17 cellular contexts compared by ENCODE assay signal in genomic region chr17:19286751-19287341, GRCh38. TPM values are rescaled to one million over a fixed set of nuclear protein-coding genes. Genes with fewer than 3 reads are reported as not detected.
A peak's percentile ranks its signal among the peaks of the same experiment; 100 is the strongest.
DNase-seq lines count a peak whose midpoint lies in the region; ATAC-seq and TF ChIP-seq lines count a peak whose summit lies in the region.
"Had no signal": no experiment of that assay in that cellular context is flagged by ENCODE, and none has a peak within 500 bp of the region (broad histone marks: within the 10 kb centered on the region; RNA-seq: fewer than 3 reads in every experiment).

No MANE protein-coding gene starts in this region.

- H3K4me1 Mint-ChIP-seq in dendritic cell treated with granulocyte-macrophage colony-stimulating factor and Interleukin-4, amounts not matched to agents 40 ng/mL and 50 ng/mL, for 4 days (ENCODE audit: low read depth), result peaks cover 92% of the 10 kb centered on the region
- H3K4me1 Mint-ChIP-seq in neural progenitor cell, result peaks cover 72% of the 10 kb centered on the region
- H3K4me1 Mint-ChIP-seq in naive thymus-derived CD4-positive, alpha-beta T cell, result peaks cover 0 to 22% (median 10%) of the 10 kb centered on the region in 7 donors

- peaks cover 47% of the 10 kb centered on the region for H3K36me3 Mint-ChIP-seq in dendritic cell treated with granulocyte-macrophage colony-stimulating factor and Interleukin-4, amounts not matched to agents 40 ng/mL and 50 ng/mL, for 4 days (ENCODE audit: low read depth)
- peaks cover 23% of the 10 kb centered on the region for H3K36me3 Mint-ChIP-seq in neural progenitor cell
- peaks cover 0 to 29% (median 11%) of the 10 kb centered on the region in 5 donors for H3K36me3 Mint-ChIP-seq in naive thymus-derived CD4-positive, alpha-beta T cell

- peak overlapping the region; percentile 84 for H3K27ac Mint-ChIP-seq in dendritic cell treated with granulocyte-macrophage colony-stimulating factor and Interleukin-4, amounts not matched to agents 40 ng/mL and 50 ng/mL, for 4 days
- H3K27ac Mint-ChIP-seq in neural progenitor cell, result no peak overlapping the region
- H3K27ac Mint-ChIP-seq in naive thymus-derived CD4-positive, alpha-beta T cell, result no peak overlapping the region
- H3K27ac Mint-ChIP-seq: activated naive CD8-positive, alpha-beta T cell had no signal

- TF ChIP-seq CTCF in VCaP (conservative IDR thresholded peaks at IDR 0.05) (no peak), neural progenitor cell (IDR thresholded peaks at IDR 0.05) (no peak), thoracic aorta (IDR thresholded peaks at IDR 0.05) (no peak)

- no peak overlapping the region for H2AFZ ChIP-seq in neural progenitor cell (replicated peaks)

- H3K4me3 ChIP-seq in neural progenitor cell, result no peak overlapping the region
- H3K4me3 ChIP-seq in thoracic aorta, result no peak overlapping the region
- no peak overlapping the region for H3K4me3 ChIP-seq in naive thymus-derived CD4-positive, alpha-beta T cell (ENCODE audit: low read length)
- H3K4me3 ChIP-seq: HAP-1, heart right ventricle, MG63, stomach, uterus had no signal

- H3K27me3 Mint-ChIP-seq in dendritic cell treated with granulocyte-macrophage colony-stimulating factor and Interleukin-4, amounts not matched to agents 40 ng/mL and 50 ng/mL, for 4 days, result peaks cover 68% of the 10 kb centered on the region
- H3K27me3 Mint-ChIP-seq in neural progenitor cell (ENCODE audit: insufficient read depth, low read depth), result peaks cover 2% of the 10 kb centered on the region
- H3K27me3 Mint-ChIP-seq in naive thymus-derived CD4-positive, alpha-beta T cell, result peaks cover 3 to 22% (median 16%) of the 10 kb centered on the region in 5 donors

- no peaks in the 10 kb centered on the region for H3K9me3 Mint-ChIP-seq in dendritic cell treated with granulocyte-macrophage colony-stimulating factor and Interleukin-4, amounts not matched to agents 40 ng/mL and 50 ng/mL, for 4 days
- no peaks in the 10 kb centered on the region for H3K9me3 Mint-ChIP-seq in neural progenitor cell
- peaks cover 0 to 2% (median 0%) of the 10 kb centered on the region in 11 donors for H3K9me3 Mint-ChIP-seq in naive thymus-derived CD4-positive, alpha-beta T cell

- H3K27ac ChIP-seq in VCaP, result peak overlapping the region; percentile 32
- peak overlapping the region; percentile 29 for H3K27ac ChIP-seq in neural progenitor cell
- H3K27ac ChIP-seq in thoracic aorta, result peak overlapping the region; percentile 19 to 50
- no peak overlapping the region for H3K27ac ChIP-seq in naive thymus-derived CD4-positive, alpha-beta T cell (ENCODE audit: low read depth, low read length)
- H3K27ac ChIP-seq: uterus had no signal

- CTCF ChIA-PET in naive thymus-derived CD4-positive, alpha-beta T cell (lab: Charles Lee), result interaction anchor here (0.6 kb wide), 1 partner anchor 11 kb away, joined by 3 read pairs; no protein-coding TSS in a partner anchor

- H3K4me1 ChIP-seq in neural progenitor cell (peaks cover 26% of the 10 kb centered on the region), thoracic aorta (ENCODE audit: control insufficient read depth in 1 of 2, low read depth in 2 of 2) (peaks cover 23 to 46% of the 10 kb centered on the region in 2 donors)
- peaks cover 0 to 14% of the 10 kb centered on the region in 2 donors for H3K4me1 ChIP-seq in naive thymus-derived CD4-positive, alpha-beta T cell (ENCODE audit: control insufficient read depth in 2 of 2, insufficient read depth in 2 of 2, low read length in 2 of 2)

- no peak for DNase-seq in neural progenitor cell (ENCODE audit: low spot score)
- DNase-seq in thoracic aorta (ENCODE audit: low spot score), result no peak
- DNase-seq in stimulated activated CD4-positive, alpha-beta T cell treated with anti-CD3 and anti-CD28 coated beads, Interleukin-4, amount 100 ng/mL, for 4 hours, result no peak
- no peak for DNase-seq in OCI-M2 (lab: John Stamatoyannopoulos, UW; ENCODE audit: unreplicated experiment)
- no peak for DNase-seq in naive thymus-derived CD4-positive, alpha-beta T cell
- DNase-seq: activated CD4-positive, alpha-beta T cell treated with anti-CD3 and anti-CD28 coated beads, Interleukin-2, amount 50 U/mL, for 1 hour; heart right ventricle; MG63; NCI-H1436 treated with DMSO at 0.1 percent for 48 hours; NCI-H2171; stomach; T-helper 2 cell; uterus had no signal

- H3F3A ChIP-seq in neural progenitor cell (ENCODE audit: low read depth), result peaks cover 10% of the 10 kb centered on the region

- intact Hi-C loops in dendritic cell treated with granulocyte-macrophage colony-stimulating factor and Interleukin-4, amounts not matched to agents 40 ng/mL and 50 ng/mL, for 4 days (cut with micrococcal nuclease), result no loop called here
- intact Hi-C loops in naive thymus-derived CD4-positive, alpha-beta T cell (cut with micrococcal nuclease), result no loop called here

- no peak overlapping the region for H3K4me2 ChIP-seq in neural progenitor cell

- ATAC-seq in thoracic aorta (ENCODE audit: insufficient number of reproducible peaks, low FRiP score, low read depth), result no peak
- no peak for ATAC-seq in naive thymus-derived CD4-positive, alpha-beta T cell

- H3K79me2 ChIP-seq in neural progenitor cell (ENCODE audit: low read depth), result peaks cover 31% of the 10 kb centered on the region

- H3K9ac ChIP-seq in neural progenitor cell, result no peak overlapping the region

- POLR2A ChIA-PET in naive thymus-derived CD4-positive, alpha-beta T cell (lab: Charles Lee), result no interaction called here

- H3K36me3 ChIP-seq in neural progenitor cell, result no peaks in the 10 kb centered on the region
- H3K36me3 ChIP-seq in thoracic aorta, result peaks cover 6% of the 10 kb centered on the region
- no peaks in the 10 kb centered on the region for H3K36me3 ChIP-seq in naive thymus-derived CD4-positive, alpha-beta T cell (ENCODE audit: control insufficient read depth in 2 of 3, insufficient read depth in 3 of 3, low read length in 3 of 3)
- H3K36me3 ChIP-seq: uterus had no signal

- no peaks in the 10 kb centered on the region for H3K9me3 ChIP-seq in neural progenitor cell (ENCODE audit: low read depth)
- H3K9me3 ChIP-seq in thoracic aorta, result no peaks in the 10 kb centered on the region
- H3K9me3 ChIP-seq in naive thymus-derived CD4-positive, alpha-beta T cell (ENCODE audit: control insufficient read depth in 2 of 3, low read length in 3 of 3), result no peaks in the 10 kb centered on the region
- H3K9me3 ChIP-seq: HAP-1, heart right ventricle, MG63, stomach, uterus had no signal

- H3K27me3 ChIP-seq in neural progenitor cell, result no peaks in the 10 kb centered on the region
- no peaks in the 10 kb centered on the region for H3K27me3 ChIP-seq in thoracic aorta (replicated peaks; ENCODE audit: insufficient read depth)
- H3K27me3 ChIP-seq in naive thymus-derived CD4-positive, alpha-beta T cell (ENCODE audit: control insufficient read depth in 2 of 2, insufficient read depth in 2 of 2, low read length in 2 of 2), result no peaks in the 10 kb centered on the region
- H3K27me3 ChIP-seq: MG63, stomach, uterus had no signal

- no peak overlapping the region for H3K4me3 Mint-ChIP-seq in dendritic cell treated with granulocyte-macrophage colony-stimulating factor and Interleukin-4, amounts not matched to agents 40 ng/mL and 50 ng/mL, for 4 days
- H3K4me3 Mint-ChIP-seq in neural progenitor cell, result no peak overlapping the region
- no peak overlapping the region for H3K4me3 Mint-ChIP-seq in naive thymus-derived CD4-positive, alpha-beta T cell
- H3K4me3 Mint-ChIP-seq: activated naive CD8-positive, alpha-beta T cell had no signal

- peaks cover 78% of the 10 kb centered on the region for H4K20me1 ChIP-seq in neural progenitor cell (ENCODE audit: low read depth)

RNA-seq across cellular contexts. Expression of gene EPN2, which starts 49.7 kb away (rescaled TPM):
- 30.5 and 36.2 TPM in 2 replicates for total RNA-seq in neural progenitor cell (ENCODE audit: low replicate concordance)
- 10 to 100 TPM; 28.7 to 47.9 TPM for total RNA-seq in thoracic aorta
- total RNA-seq in naive thymus-derived CD4-positive, alpha-beta T cell, result 1 to 10 TPM; 5.3 to 7.2 (median 6.4) TPM
- 10 to 100 TPM in 1 of 2 donors, 1 to 10 TPM in 1; 3.9 to 11.5 TPM for polyA plus RNA-seq in naive thymus-derived CD4-positive, alpha-beta T cell
